23 cellular contexts compared by ENCODE assay signal in the genomic region with DNA sequence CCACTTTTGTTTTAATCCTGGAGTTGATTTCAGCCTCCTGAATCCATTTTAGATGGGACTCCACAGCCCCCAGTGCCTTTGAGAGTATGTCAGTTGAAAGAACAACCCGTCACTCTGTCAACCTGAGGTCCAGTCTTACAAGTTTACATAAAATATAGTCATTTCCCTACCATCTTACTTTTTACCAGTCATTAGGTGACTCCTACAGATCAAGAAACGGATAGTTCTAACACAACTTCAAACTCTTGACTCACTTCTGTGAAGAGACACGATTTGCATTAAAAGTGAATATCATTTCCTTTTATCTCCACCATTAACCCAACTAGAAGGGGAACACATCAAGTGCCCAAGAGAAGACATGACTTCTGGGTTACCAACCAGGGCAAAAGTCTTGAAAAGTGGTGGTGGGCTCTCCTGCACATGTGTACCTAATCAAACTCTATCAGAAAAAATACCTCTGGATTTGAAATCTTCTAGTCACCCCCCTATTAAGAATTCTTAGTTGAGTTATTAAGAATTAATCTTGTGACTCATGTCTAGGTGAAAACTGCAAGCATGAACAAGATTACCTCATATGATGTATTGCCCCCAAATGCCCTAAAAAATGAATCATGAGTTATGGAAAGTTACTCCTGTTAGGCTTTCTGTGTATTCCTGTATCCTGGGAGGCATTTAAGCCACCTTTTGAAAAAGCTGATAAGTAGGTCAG.
DNase-seq lines count a peak whose midpoint lies in the region; ATAC-seq and TF ChIP-seq lines count a peak whose summit lies in the region.
"Had no signal": no experiment of that assay in that cellular context is flagged by ENCODE, and none has a peak within 500 bp of the region (broad histone marks: within the 10 kb centered on the region; RNA-seq: fewer than 3 reads in every experiment).

No MANE protein-coding gene starts in this region.

- ATAC-seq in activated CD4-positive, alpha-beta T cell treated with anti-CD3 and anti-CD28 coated beads for 36 hours, result peak; percentile 73
- no peak for ATAC-seq in left lung
- ATAC-seq: K562 had no signal

- H3K27me3 ChIP-seq in endocrine pancreas (ENCODE audit: control insufficient read depth, insufficient read depth, low read length) (no peaks in the 10 kb centered on the region), left lung (no peaks in the 10 kb centered on the region)
- H3K27me3 ChIP-seq: uterus had no signal

- no peak overlapping the region for H3K27ac ChIP-seq in left lung
- H3K27ac ChIP-seq: prostate gland, uterus had no signal

- peak overlapping the region; percentile 53 for H3K27ac Mint-ChIP-seq in activated CD4-positive, alpha-beta T cell treated with anti-CD3 and anti-CD28 coated beads for 36 hours
- H3K27ac Mint-ChIP-seq: mesothelial cell of epicardium had no signal

- POLR2A ChIA-PET in activated CD4-positive, alpha-beta T cell treated with anti-CD3 and anti-CD28 coated beads for 36 hours (lab: Charles Lee), result no interaction called here

- no peaks in the 10 kb centered on the region for H3K9me3 Mint-ChIP-seq in activated CD4-positive, alpha-beta T cell treated with anti-CD3 and anti-CD28 coated beads for 36 hours (ENCODE audit: low read depth)
- H3K9me3 Mint-ChIP-seq: nephron progenitor cell had no signal

- H3K4me3 Mint-ChIP-seq in activated CD4-positive, alpha-beta T cell treated with anti-CD3 and anti-CD28 coated beads for 36 hours, result no peak overlapping the region
- H3K4me3 Mint-ChIP-seq: mesothelial cell of epicardium, nephron progenitor cell had no signal

- H3K36me3 ChIP-seq in endocrine pancreas (ENCODE audit: control insufficient read depth, insufficient read depth, low read length) (no peaks in the 10 kb centered on the region), left lung (no peaks in the 10 kb centered on the region)
- H3K36me3 ChIP-seq: prostate gland, uterus had no signal

- peaks cover 15% of the 10 kb centered on the region for H3K36me3 Mint-ChIP-seq in activated CD4-positive, alpha-beta T cell treated with anti-CD3 and anti-CD28 coated beads for 36 hours (ENCODE audit: low read depth)

- H3K4me3 ChIP-seq in endocrine pancreas (ENCODE audit: control insufficient read depth, insufficient read depth, low read length) (peak overlapping the region; percentile 47), left lung (no peak overlapping the region)
- H3K4me3 ChIP-seq: K562, prostate gland, uterus had no signal

- H3K9me3 ChIP-seq in endocrine pancreas (ENCODE audit: control insufficient read depth, low read length) (no peaks in the 10 kb centered on the region), left lung (no peaks in the 10 kb centered on the region)
- H3K9me3 ChIP-seq: prostate gland, uterus had no signal

- no peak for TF ChIP-seq CTCF in left lung (IDR thresholded peaks at IDR 0.05)

- CTCF ChIA-PET in activated CD4-positive, alpha-beta T cell treated with anti-CD3 and anti-CD28 coated beads for 36 hours (lab: Charles Lee), result no interaction called here

- no peaks in the 10 kb centered on the region for H3K27me3 Mint-ChIP-seq in activated CD4-positive, alpha-beta T cell treated with anti-CD3 and anti-CD28 coated beads for 36 hours

- no peak for DNase-seq in activated CD4-positive, alpha-beta T cell treated with anti-CD3 and anti-CD28 coated beads for 36 hours
- no peak for DNase-seq in activated CD4-positive, alpha-beta T cell treated with anti-CD3 and anti-CD28 coated beads, Interleukin-2, amount 50 U/mL, for 4 hours
- DNase-seq in NCI-H226 (peak; percentile 81), kidney tubule cell (ENCODE audit: low spot score) (peak; percentile 96), NCI-H128 (lab: John Stamatoyannopoulos, UW; ENCODE audit: unreplicated experiment) (no peak), left lung (no peak), cortex of kidney (lab: John Stamatoyannopoulos, UW) (no peak)
- DNase-seq: 8988T; activated CD4-positive, CD25-positive, alpha-beta regulatory T cell treated with anti-CD3 and anti-CD28 coated beads, Interleukin-2, amount 50 U/mL, for 72 hours; activated effector memory CD4-positive, alpha-beta T cell treated with Interleukin-2 at 50 U/mL for 16 hours; central memory CD4-positive, alpha-beta T cell; GF-D8; hypothalamus; MV-4-11; NCI-H2029 treated with DMSO at 0.1 percent for 48 hours; nephron progenitor cell; NK-92 treated with Interleukin-12 subunit alpha and Interleukin-12 subunit beta, amount 100 ng/mL, for 24 hours; stimulated activated CD4-positive, alpha-beta T cell treated with anti-CD3 and anti-CD28 coated beads, Interleukin-4, amount 100 ng/mL, for 4 hours; uterus had no signal

- intact Hi-C loops in activated CD4-positive, alpha-beta T cell treated with anti-CD3 and anti-CD28 coated beads for 36 hours (cut with DNase I, micrococcal nuclease), result no loop called here
- intact Hi-C loops in left lung (cut with DNase I), result no loop called here

- H3K4me1 Mint-ChIP-seq in activated CD4-positive, alpha-beta T cell treated with anti-CD3 and anti-CD28 coated beads for 36 hours, result peaks cover 16% of the 10 kb centered on the region

- H3K9ac ChIP-seq in endocrine pancreas (ENCODE audit: control insufficient read depth, insufficient read depth, low read length), result no peak overlapping the region

- H3K4me1 ChIP-seq in endocrine pancreas (ENCODE audit: control insufficient read depth, insufficient read depth, low read length) (peaks cover 13% of the 10 kb centered on the region), left lung (no peaks in the 10 kb centered on the region)
- H3K4me1 ChIP-seq: prostate gland, uterus had no signal

Comparison
In these comparisons a context has a peak if more than half of its experiments do, and no peak if none do; other contexts are left out.
1. DNase-seq: peak in NCI-H226 (single experiment) and kidney tubule cell (single experiment); none in activated CD4-positive, alpha-beta T cell treated with anti-CD3 and anti-CD28 coated beads for 36 hours (single experiment), activated CD4-positive, alpha-beta T cell treated with anti-CD3 and anti-CD28 coated beads, Interleukin-2, amount 50 U/mL, for 4 hours (0 of 2), NCI-H128 (single experiment), left lung (0 of 2) and cortex of kidney (single experiment).